In the genomic region with DNA sequence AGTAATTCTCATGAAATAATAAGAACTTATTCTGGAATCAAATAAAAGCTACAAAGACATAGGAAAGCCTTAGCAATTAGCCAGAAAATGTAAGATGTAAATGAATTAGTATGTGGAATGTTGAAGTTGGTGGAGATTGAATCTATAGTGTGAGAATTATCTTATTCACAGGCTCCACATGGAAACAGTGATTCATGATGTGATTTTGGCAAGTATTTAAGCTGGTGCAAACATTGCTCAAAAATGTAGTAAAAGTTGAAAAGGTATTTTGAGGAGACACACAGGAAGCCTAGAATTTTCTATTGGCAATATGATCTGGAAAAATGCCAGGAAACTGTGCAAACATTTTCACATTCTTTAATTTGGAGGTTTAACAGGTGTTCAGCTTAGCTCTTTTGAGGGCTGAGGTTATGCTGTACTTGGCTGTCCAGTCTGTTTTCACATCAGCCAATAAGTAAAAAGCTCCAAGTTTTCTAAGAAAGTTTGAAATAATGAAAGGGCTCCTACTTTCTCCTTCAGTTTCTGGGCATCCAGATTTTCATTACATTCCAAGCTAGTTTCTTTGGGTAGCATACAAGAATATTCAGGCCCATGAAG, we compare ENCODE assay signal across 24 cellular contexts.
"Had no signal": no experiment of that assay in that cellular context is flagged by ENCODE, and none has a peak within 500 bp of the region (broad histone marks: within the 10 kb centered on the region; RNA-seq: fewer than 3 reads in every experiment).

No MANE protein-coding gene starts in this region.

- H3K27me3 ChIP-seq: colonic mucosa had no signal

- H3K27ac ChIP-seq: colonic mucosa, SJCRH30, VCaP had no signal

- H3K4me3 ChIP-seq: colonic mucosa, SJCRH30 had no signal

- ATAC-seq: activated CD8-positive, alpha-beta T cell treated with anti-CD3 and anti-CD28 coated beads for 36 hours; activated T-cell treated with anti-CD3 and anti-CD28 coated beads, Interleukin-2, amount 50 U/mL, for 72 hours; Panc1 had no signal

- H3K36me3 ChIP-seq: colonic mucosa, SJCRH30 had no signal

- DNase-seq: activated CD4-positive, alpha-beta T cell treated with anti-CD3 and anti-CD28 coated beads, Interleukin-2, amount 50 U/mL, for 1 hour; activated CD4-positive, CD25-positive, alpha-beta regulatory T cell; activated CD8-positive, alpha-beta memory T cell treated with anti-CD3 and anti-CD28 coated beads, Interleukin-2, amount 50 U/mL, for 4 hours; activated CD8-positive, alpha-beta T cell treated with anti-CD3 and anti-CD28 coated beads for 36 hours; activated gamma-delta T cell treated with Interleukin-2 at 50 U/mL for 16 hours; activated naive CD4-positive, alpha-beta T cell treated with anti-CD3 and anti-CD28 coated beads, Interleukin-2, amount 10 ng/mL, durations not matched to agents 7 days and 5 days; activated naive CD8-positive, alpha-beta T cell treated with anti-CD3 and anti-CD28 coated beads for 36 hours; activated T-cell treated with anti-CD3 and anti-CD28 coated beads, Interleukin-2, amount 50 U/mL, for 72 hours; caudate nucleus; colonic mucosa; MM.1S; NCI-H1436; NCI-H1694 treated with DMSO at 0.1 percent for 48 hours; NCI-H2081 treated with DMSO at 0.1 percent for 48 hours; NCI-H526 treated with DMSO at 0.1 percent for 48 hours; NK-92 treated with Interleukin-12 subunit alpha and Interleukin-12 subunit beta, amount 100 ng/mL, for 24 hours; OCI-M1; Right ventricle myocardium superior; RPMI8226; SJCRH30; SK-N-SH; T-helper 1 cell had no signal

- H3K4me1 ChIP-seq: colonic mucosa had no signal

- H3K9me3 ChIP-seq: colonic mucosa, SJCRH30, SK-N-SH had no signal
